Comparison of ENCODE assay signal across 15 cellular contexts in genomic region chr11:36383200-36383599, GRCh38.
"Had no signal": no experiment of that assay in that cellular context is flagged by ENCODE, and none has a peak within 500 bp of the region (broad histone marks: within the 10 kb centered on the region; RNA-seq: fewer than 3 reads in every experiment).

No MANE protein-coding gene starts in this region.

- H3K9me3 ChIP-seq: transverse colon, vagina had no signal

- H3K4me3 Mint-ChIP-seq: activated naive CD4-positive, alpha-beta T cell treated with anti-CD3 and anti-CD28 coated beads, Interleukin-2, amount 10 ng/mL, durations not matched to agents 7 days and 5 days; neural crest cell; stimulated activated naive B cell treated with anti-CD40 and anti-IgM and Interleukin-4, amounts not matched to agents 10 μg/mL and 1 μg/mL and 100 μg/mL, for 72 hours; T-helper 2 cell treated with Interferon-gamma antibody and Interleukin-4, amounts not matched to agents 5 μg/mL and 100 μg/mL, for 36 hours had no signal

- H3K36me3 Mint-ChIP-seq: activated naive CD4-positive, alpha-beta T cell treated with anti-CD3 and anti-CD28 coated beads, Interleukin-2, amount 10 ng/mL, durations not matched to agents 7 days and 5 days had no signal

- DNase-seq: activated CD4-positive, alpha-beta T cell treated with anti-CD3 and anti-CD28 coated beads, Interleukin-2, amount 50 U/mL, for 1 hour; activated CD4-positive, CD25-positive, alpha-beta regulatory T cell; activated naive CD4-positive, alpha-beta T cell treated with anti-CD3 and anti-CD28 coated beads, Interleukin-2, amount 10 ng/mL, durations not matched to agents 7 days and 5 days; effector CD4-positive, alpha-beta T cell; foreskin fibroblast; glutamatergic neuron; kidney glomerular epithelial cell; stimulated activated CD4-positive, alpha-beta T cell treated with anti-CD3 and anti-CD28 coated beads, Interleukin-1b, Interleukin-23, amount 100 ng/mL, for 48 hours; stimulated activated naive B cell treated with anti-CD40 and anti-IgM and Interleukin-4, amounts not matched to agents 10 μg/mL and 1 μg/mL and 100 μg/mL, for 72 hours; transverse colon had no signal

- H3K27ac Mint-ChIP-seq: activated naive CD4-positive, alpha-beta T cell treated with anti-CD3 and anti-CD28 coated beads, Interleukin-2, amount 10 ng/mL, durations not matched to agents 7 days and 5 days; stimulated activated naive B cell treated with anti-CD40 and anti-IgM and Interleukin-4, amounts not matched to agents 10 μg/mL and 1 μg/mL and 100 μg/mL, for 72 hours; T-helper 2 cell treated with Interferon-gamma antibody and Interleukin-4, amounts not matched to agents 5 μg/mL and 100 μg/mL, for 36 hours had no signal

- H3K27ac ChIP-seq: coronary artery, transverse colon, vagina had no signal

- H3K27me3 ChIP-seq: transverse colon, vagina had no signal

- H3K36me3 ChIP-seq: vagina had no signal

- ATAC-seq: sciatic nerve; stimulated activated naive B cell treated with anti-CD40 and anti-IgM and Interleukin-4, amounts not matched to agents 10 μg/mL and 1 μg/mL and 100 μg/mL, for 72 hours had no signal

- H3K4me3 ChIP-seq: coronary artery, transverse colon, vagina had no signal
